Comparison of ENCODE assay signal across 23 cellular contexts in genomic region chr22:40582063-40582462, GRCh38. TPM values are rescaled to one million over a fixed set of nuclear protein-coding genes. Genes with fewer than 3 reads are reported as not detected.
A peak's percentile ranks its signal among the peaks of the same experiment; 100 is the strongest.
DNase-seq lines count a peak whose midpoint lies in the region; ATAC-seq, FAIRE-seq and TF ChIP-seq lines count a peak whose summit lies in the region.
"Had no signal": no experiment of that assay in that cellular context is flagged by ENCODE, and none has a peak within 500 bp of the region (broad histone marks: within the 10 kb centered on the region; RNA-seq: fewer than 3 reads in every experiment).

No MANE protein-coding gene starts in this region.

- H3K4me2 ChIP-seq in astrocyte (ENCODE audit: low read length), result no peak overlapping the region
- H3K4me2 ChIP-seq: A549 had no signal

- peaks cover 92% of the 10 kb centered on the region for H3K79me2 ChIP-seq in astrocyte (ENCODE audit: insufficient read depth, low read length)

- H2AFZ ChIP-seq in astrocyte (ENCODE audit: low read depth, low read length), result no peak overlapping the region

- no peak overlapping the region for H3K9ac ChIP-seq in astrocyte (ENCODE audit: low read length)

- no peak for ATAC-seq in CD4-positive, CD25-positive, alpha-beta regulatory T cell (ENCODE audit: low read depth in 2 of 2)
- ATAC-seq in HG03442 (IDR thresholded peaks at IDR 0.05; ENCODE audit: unreplicated experiment), result no peak
- ATAC-seq: A549 had no signal

- H3K9me3 Mint-ChIP-seq in CD4-positive, CD25-positive, alpha-beta regulatory T cell, result no peaks in the 10 kb centered on the region
- H3K9me3 Mint-ChIP-seq in astrocyte (ENCODE audit: unreplicated experiment) (peaks cover 2% of the 10 kb centered on the region), progenitor cell of endocrine pancreas (ENCODE audit: low read depth) (no peaks in the 10 kb centered on the region)
- H3K9me3 Mint-ChIP-seq: CD14-positive monocyte had no signal

- no peaks in the 10 kb centered on the region for H3K27me3 Mint-ChIP-seq in CD4-positive, CD25-positive, alpha-beta regulatory T cell
- H3K27me3 Mint-ChIP-seq in astrocyte (ENCODE audit: low read depth, unreplicated experiment) (no peaks in the 10 kb centered on the region), progenitor cell of endocrine pancreas (no peaks in the 10 kb centered on the region)
- H3K27me3 Mint-ChIP-seq: CD4-positive, alpha-beta memory T cell had no signal

- H3K27me3 ChIP-seq in CD4-positive, CD25-positive, alpha-beta regulatory T cell (ENCODE audit: control insufficient read depth, insufficient read depth, low read length), result no peaks in the 10 kb centered on the region
- no peaks in the 10 kb centered on the region for H3K27me3 ChIP-seq in astrocyte (ENCODE audit: insufficient read depth, low read length)
- H3K27me3 ChIP-seq: BE2C; BLaER1 treated with 17β-estradiol and CSF1 and Interleukin-3, amounts not matched to agents 10 nM and 100 nM had no signal

- H3K4me3 Mint-ChIP-seq in CD4-positive, CD25-positive, alpha-beta regulatory T cell, result no peak overlapping the region
- no peak overlapping the region for H3K4me3 Mint-ChIP-seq in astrocyte (ENCODE audit: unreplicated experiment)
- H3K4me3 Mint-ChIP-seq in progenitor cell of endocrine pancreas (ENCODE audit: low read depth), result no peak overlapping the region
- H3K4me3 Mint-ChIP-seq: CD14-positive monocyte; CD4-positive, alpha-beta memory T cell had no signal

- H3K27ac ChIP-seq in CD4-positive, CD25-positive, alpha-beta regulatory T cell (ENCODE audit: insufficient read depth, low read length, poor library complexity, severe bottlenecking), result no peak overlapping the region
- no peak overlapping the region for H3K27ac ChIP-seq in astrocyte (ENCODE audit: low read depth, low read length)
- H3K27ac ChIP-seq: A549; BLaER1 treated with 17β-estradiol and CSF1 and Interleukin-3, amounts not matched to agents 10 nM and 100 nM had no signal

- no peaks in the 10 kb centered on the region for H3K9me3 ChIP-seq in CD4-positive, CD25-positive, alpha-beta regulatory T cell (ENCODE audit: control insufficient read depth in 2 of 2, low read length in 2 of 2)
- no peaks in the 10 kb centered on the region for H3K9me3 ChIP-seq in astrocyte (ENCODE audit: insufficient read depth, low read depth, low read length)
- H3K9me3 ChIP-seq: A549, BE2C, Caco-2, HAP-1 had no signal

- H3K4me3 ChIP-seq in CD4-positive, CD25-positive, alpha-beta regulatory T cell (ENCODE audit: low read depth, low read length), result no peak overlapping the region
- H3K4me3 ChIP-seq in astrocyte (ENCODE audit: insufficient read depth, low read depth, low read length), result no peak overlapping the region
- H3K4me3 ChIP-seq: A549; BLaER1 treated with 17β-estradiol and CSF1 and Interleukin-3, amounts not matched to agents 10 nM and 100 nM; GM12878; HAP-1 had no signal

- peaks cover 27 to 47% (median 41%) of the 10 kb centered on the region in 4 donors for H3K4me1 Mint-ChIP-seq in CD4-positive, CD25-positive, alpha-beta regulatory T cell
- H3K4me1 Mint-ChIP-seq in astrocyte (ENCODE audit: low read depth, unreplicated experiment) (peaks cover 15% of the 10 kb centered on the region), progenitor cell of endocrine pancreas (ENCODE audit: low read depth) (peaks cover 16% of the 10 kb centered on the region)

- peak overlapping the region in 2 of 3 donors; percentile 6 to 72 for H3K27ac Mint-ChIP-seq in CD4-positive, CD25-positive, alpha-beta regulatory T cell
- H3K27ac Mint-ChIP-seq in astrocyte (ENCODE audit: unreplicated experiment) (no peak overlapping the region), progenitor cell of endocrine pancreas (peak overlapping the region; percentile 43)
- H3K27ac Mint-ChIP-seq: CD14-positive monocyte; CD4-positive, alpha-beta memory T cell had no signal

- TF ChIP-seq CTCF in astrocyte (IDR thresholded peaks at IDR 0.05; ENCODE audit: insufficient read depth, low read depth, low read length), result no peak
- no peak for TF ChIP-seq CTCF in progenitor cell of endocrine pancreas (IDR thresholded peaks at IDR 0.05; ENCODE audit: unreplicated experiment)

- peaks cover 6% of the 10 kb centered on the region for H3K36me3 ChIP-seq in CD4-positive, CD25-positive, alpha-beta regulatory T cell (ENCODE audit: control insufficient read depth, insufficient read depth, low read length)
- H3K36me3 ChIP-seq in astrocyte (ENCODE audit: insufficient read depth, low read length), result no peaks in the 10 kb centered on the region
- H3K36me3 ChIP-seq: HAP-1 had no signal

- H3K4me1 ChIP-seq in CD4-positive, CD25-positive, alpha-beta regulatory T cell (ENCODE audit: control insufficient read depth, insufficient read depth, low read length, poor library complexity, severe bottlenecking), result peaks cover 19% of the 10 kb centered on the region
- H3K4me1 ChIP-seq in astrocyte (ENCODE audit: insufficient read depth, low read length), result no peaks in the 10 kb centered on the region

- peaks cover 17% of the 10 kb centered on the region for H3K36me3 Mint-ChIP-seq in CD4-positive, CD25-positive, alpha-beta regulatory T cell
- peaks cover 12% of the 10 kb centered on the region for H3K36me3 Mint-ChIP-seq in astrocyte (ENCODE audit: low read depth, unreplicated experiment)
- H3K36me3 Mint-ChIP-seq in progenitor cell of endocrine pancreas (ENCODE audit: insufficient read depth), result peaks cover 17% of the 10 kb centered on the region

- H4K20me1 ChIP-seq in astrocyte (ENCODE audit: insufficient read depth, low read length), result peaks cover 73% of the 10 kb centered on the region

- no peak for DNase-seq in CD4-positive, CD25-positive, alpha-beta regulatory T cell
- DNase-seq in GM19239 (ENCODE audit: insufficient read length, low spot score) (no peak), astrocyte (ENCODE audit: low read depth) (no peak), progenitor cell of endocrine pancreas (ENCODE audit: low spot score, unreplicated experiment) (no peak), NCI-H187 (lab: John Stamatoyannopoulos, UW) (no peak), NOMO-1 (lab: John Stamatoyannopoulos, UW; ENCODE audit: unreplicated experiment in 2 of 2) (no peak)
- DNase-seq: 8988T; ACHN; AML-193; BE2C; Caco-2; CD4-positive, alpha-beta memory T cell; DMS153; DND-41; GOT3 had no signal

- FAIRE-seq in GM19239 (lab: Jason Lieb, UNC) (peak; percentile 44), astrocyte (lab: Jason Lieb, UNC) (peak; percentile 17)
- FAIRE-seq: A549, G401.6, GM12878, H54 had no signal

RNA-seq across cellular contexts. Expression of gene MRTFA, which starts 54.5 kb away (rescaled TPM):
- total RNA-seq in CD4-positive, CD25-positive, alpha-beta regulatory T cell, result 94.5 TPM
- 10 to 100 TPM; 11.3 to 17.4 (median 14.9) TPM for polyA plus RNA-seq in CD4-positive, CD25-positive, alpha-beta regulatory T cell
- 67.0 and 74.3 TPM in 2 replicates for total RNA-seq in astrocyte
- 54.4 and 61.9 TPM in 2 replicates for total RNA-seq in progenitor cell of endocrine pancreas
